In genomic region chr22:32577591-32577990, GRCh38 we compare ENCODE assay signal across 23 cellular contexts.
"Had no signal": no experiment of that assay in that cellular context is flagged by ENCODE, and none has a peak within 500 bp of the region (broad histone marks: within the 10 kb centered on the region; RNA-seq: fewer than 3 reads in every experiment).

No MANE protein-coding gene starts in this region.

- H3K4me3 ChIP-seq: dorsolateral prefrontal cortex, gastrocnemius medialis, heart left ventricle, hepatocyte, lung, neural progenitor cell, right lobe of liver, stomach, thyroid gland had no signal

- H3K9ac ChIP-seq: neural progenitor cell, parathyroid adenoma had no signal

- FAIRE-seq: colon, kidney, small intestine had no signal

- ATAC-seq: gastrocnemius medialis; heart left ventricle; left lobe of liver; naive thymus-derived CD4-positive, alpha-beta T cell; right lobe of liver had no signal

- H2AFZ ChIP-seq: hepatocyte, neural progenitor cell, parathyroid adenoma had no signal

- H3K4me2 ChIP-seq: hepatocyte, neural progenitor cell had no signal

- H3K9me3 ChIP-seq: gastrocnemius medialis, heart left ventricle, right lobe of liver, stomach, thyroid gland had no signal

- H3K36me3 ChIP-seq: gastrocnemius medialis, heart left ventricle, neural progenitor cell, right lobe of liver, stomach, thyroid gland had no signal

- H3K27ac ChIP-seq: dorsolateral prefrontal cortex, gastrocnemius medialis, heart left ventricle, hepatocyte, neural progenitor cell, parathyroid adenoma, right lobe of liver, stomach, thyroid gland had no signal

- H3K4me1 ChIP-seq: gastrocnemius medialis, parathyroid adenoma, stomach, thyroid gland had no signal

- DNase-seq: dorsolateral prefrontal cortex; effector CD4-positive, alpha-beta T cell; gastrocnemius medialis; heart left ventricle; kidney; midbrain; naive thymus-derived CD4-positive, alpha-beta T cell; right lobe of liver; small intestine; stimulated activated CD4-positive, alpha-beta T cell treated with anti-CD3 and anti-CD28 coated beads, Interleukin-12 subunit alpha, Interleukin-12 subunit beta, amount 100 ng/mL, for 4 hours; stimulated activated CD4-positive, alpha-beta T cell treated with anti-CD3 and anti-CD28 coated beads, Interleukin-1b, Interleukin-23, amount 100 ng/mL, for 48 hours; stimulated activated CD4-positive, alpha-beta T cell treated with anti-CD3 and anti-CD28 coated beads, Interleukin-4, amount 100 ng/mL, for 1 hour; stimulated activated CD8-positive, alpha-beta memory T cell treated with anti-CD3 and anti-CD28 coated beads, Interleukin-4, amount 100 ng/mL, for 48 hours; stimulated activated naive CD4-positive, alpha-beta T cell; stomach; thyroid gland; trophoblast cell had no signal

- H3K27me3 ChIP-seq: dorsolateral prefrontal cortex, gastrocnemius medialis, heart left ventricle, right lobe of liver, thyroid gland had no signal

- H3K79me2 ChIP-seq: hepatocyte, parathyroid adenoma had no signal
